ENCODE assay signal across 8 cellular contexts in genomic region chr16:30429678-30430427, GRCh38. TPM values are rescaled to one million over a fixed set of nuclear protein-coding genes. Genes with fewer than 3 reads are reported as not detected.
DNase-seq lines count a peak whose midpoint lies in the region; ATAC-seq and TF ChIP-seq lines count a peak whose summit lies in the region.

DCTPP1 (minus strand) TSS chr16:30430030; CDS start chr16:30429980, 50 bp downstream.

- ATAC-seq in GM19043 (IDR thresholded peaks at IDR 0.05; ENCODE audit: low read depth, unreplicated experiment) (peak; percentile 96), HG03378 (IDR thresholded peaks at IDR 0.05; ENCODE audit: unreplicated experiment) (peak; percentile 92)

- H3K4me3 ChIP-seq in kidney epithelial cell (ENCODE audit: low read depth, low read length): peak within 1 kb of the TSS; percentile 56

- no peaks in the 10 kb centered on the region for H3K36me3 ChIP-seq in kidney epithelial cell (ENCODE audit: control insufficient read depth, insufficient read depth, low read length)

- TF ChIP-seq CTCF in kidney epithelial cell (IDR thresholded peaks at IDR 0.05; ENCODE audit: insufficient read depth, low read length, poor library complexity, severe bottlenecking): peak; percentile 85

- peak; percentile 98 for DNase-seq in Ammon's horn (ENCODE audit: low spot score)
- peak; percentile 97 for DNase-seq in NCI-H446 treated with DMSO at 0.1 percent for 48 hours (lab: John Stamatoyannopoulos, UW)
- peak; percentile 91 for DNase-seq in activated CD4-positive, CD25-positive, alpha-beta regulatory T cell treated with anti-CD3 and anti-CD28 coated beads, Interleukin-2, amount 50 U/mL, for 72 hours
- peak; percentile 98 for DNase-seq in cerebellum (ENCODE audit: low spot score)
- DNase-seq in kidney epithelial cell (ENCODE audit: low read depth): peak; percentile 98
- peak; percentile 96 to 97 for DNase-seq in stimulated activated CD4-positive, alpha-beta T cell treated with anti-CD3 and anti-CD28 coated beads, Interleukin-15, amount 100 ng/mL, for 48 hours (ENCODE audit: low read depth in 2 of 2)

- H3K27me3 ChIP-seq in kidney epithelial cell (ENCODE audit: control insufficient read depth, insufficient read depth, low read length): no peaks in the 10 kb centered on the region

RNA-seq across cellular contexts. Expression of gene DCTPP1, which starts in this region (rescaled TPM):
- total RNA-seq in cerebellum (11.3 TPM), kidney epithelial cell (42.1 and 50.5 TPM in 2 replicates)

Comparison
In these comparisons a context has a peak if more than half of its experiments do, and no peak if none do; other contexts are left out.
1. Peak in every context shown above with its lines: DNase-seq, ATAC-seq and H3K4me3 ChIP-seq.